In genomic region chr6:116374586-116374985, GRCh38 we compare ENCODE assay signal across 20 cellular contexts.
"Had no signal": no experiment of that assay in that cellular context is flagged by ENCODE, and none has a peak within 500 bp of the region (broad histone marks: within the 10 kb centered on the region; RNA-seq: fewer than 3 reads in every experiment).

No MANE protein-coding gene starts in this region.

- DNase-seq: activated B cell treated with CpG ODN at 0.5 μM for 24 hours; activated CD4-positive, alpha-beta T cell treated with anti-CD3 and anti-CD28 coated beads for 48 hours; activated CD8-positive, alpha-beta memory T cell treated with anti-CD3 and anti-CD28 coated beads, Interleukin-2, amount 50 U/mL, for 4 hours; activated CD8-positive, alpha-beta T cell treated with anti-CD3 and anti-CD28 coated beads, Interleukin-2, amount 10 ng/mL, durations not matched to agents 7 days and 5 days; activated gamma-delta T cell treated with Interleukin-2 at 50 U/mL for 16 hours; activated naive CD8-positive, alpha-beta T cell treated with anti-CD3 and anti-CD28 coated beads for 36 hours; activated T-cell treated with anti-CD3 and anti-CD28 coated beads, Interleukin-2, amount 50 U/mL, for 72 hours; amygdala; cortex of kidney; effector CD8-positive, alpha-beta T cell; heart right ventricle; mucosa of descending colon; naive thymus-derived CD4-positive, alpha-beta T cell; retina; stimulated activated naive CD8-positive, alpha-beta T cell treated with anti-CD3 and anti-CD28 coated beads, Interleukin-15, Interleukin-2, amounts not matched to agents 100 U/mL and 50 U/mL, for 24 hours; T-helper 2 cell; uterus had no signal

- H3K27me3 ChIP-seq: gastroesophageal sphincter, heart right ventricle, uterus had no signal

- H3K9me3 Mint-ChIP-seq: activated B cell treated with CpG ODN at 0.5 μM for 24 hours; activated naive CD8-positive, alpha-beta T cell treated with anti-CD3 and anti-CD28 coated beads for 36 hours; activated T-cell treated with anti-CD3 and anti-CD28 coated beads, Interleukin-2, amount 50 U/mL, for 72 hours; naive thymus-derived CD4-positive, alpha-beta T cell had no signal

- H3K4me3 Mint-ChIP-seq: activated B cell treated with CpG ODN at 0.5 μM for 24 hours; activated CD8-positive, alpha-beta T cell treated with anti-CD3 and anti-CD28 coated beads, Interleukin-2, amount 10 ng/mL, durations not matched to agents 7 days and 5 days; activated naive CD8-positive, alpha-beta T cell treated with anti-CD3 and anti-CD28 coated beads for 36 hours; activated T-cell treated with anti-CD3 and anti-CD28 coated beads, Interleukin-2, amount 50 U/mL, for 72 hours; naive thymus-derived CD4-positive, alpha-beta T cell had no signal

- H3K36me3 ChIP-seq: gastroesophageal sphincter, uterus had no signal

- H3K27ac Mint-ChIP-seq: activated B cell treated with CpG ODN at 0.5 μM for 24 hours; activated CD8-positive, alpha-beta T cell treated with anti-CD3 and anti-CD28 coated beads, Interleukin-2, amount 10 ng/mL, durations not matched to agents 7 days and 5 days; activated naive CD8-positive, alpha-beta T cell treated with anti-CD3 and anti-CD28 coated beads for 36 hours; activated T-cell treated with anti-CD3 and anti-CD28 coated beads, Interleukin-2, amount 50 U/mL, for 72 hours; brain; naive thymus-derived CD4-positive, alpha-beta T cell had no signal

- H3K9me3 ChIP-seq: gastroesophageal sphincter, heart right ventricle, mucosa of descending colon, uterus had no signal

- ATAC-seq: activated CD8-positive, alpha-beta T cell treated with anti-CD3 and anti-CD28 coated beads, Interleukin-2, amount 10 ng/mL, durations not matched to agents 7 days and 5 days; activated T-cell treated with anti-CD3 and anti-CD28 coated beads, Interleukin-2, amount 50 U/mL, for 72 hours; gastroesophageal sphincter; heart right ventricle; left lobe of liver; mucosa of descending colon; naive thymus-derived CD4-positive, alpha-beta T cell; stimulated activated naive CD8-positive, alpha-beta T cell treated with anti-CD3 and anti-CD28 coated beads, Interleukin-15, Interleukin-2, amounts not matched to agents 100 U/mL and 50 U/mL, for 24 hours had no signal

- H3K4me1 ChIP-seq: uterus had no signal

- H3K27ac ChIP-seq: gastroesophageal sphincter, heart right ventricle, uterus had no signal

- H3K4me3 ChIP-seq: gastroesophageal sphincter, heart right ventricle, mucosa of descending colon, uterus had no signal

- H3K36me3 Mint-ChIP-seq: activated naive CD8-positive, alpha-beta T cell treated with anti-CD3 and anti-CD28 coated beads for 36 hours; brain; naive thymus-derived CD4-positive, alpha-beta T cell had no signal
